Comparison of ENCODE assay signal across 8 cellular contexts in genomic region chr10:69318087-69318996, GRCh38. TPM values are rescaled to one million over a fixed set of nuclear protein-coding genes. Genes with fewer than 3 reads are reported as not detected.
DNase-seq lines count a peak whose midpoint lies in the region; ATAC-seq and TF ChIP-seq lines count a peak whose summit lies in the region.

No MANE protein-coding gene starts in this region.

- peak; percentile 83 for ATAC-seq in HG03159 (IDR thresholded peaks at IDR 0.05; ENCODE audit: unreplicated experiment)

- H3K27ac Mint-ChIP-seq in activated CD4-positive, alpha-beta T cell treated with anti-CD3 and anti-CD28 coated beads, Interleukin-2, amount 10 ng/mL, durations not matched to agents 7 days and 5 days: peak overlapping the region; percentile 97

- H3K4me3 Mint-ChIP-seq in activated CD4-positive, alpha-beta T cell treated with anti-CD3 and anti-CD28 coated beads, Interleukin-2, amount 10 ng/mL, durations not matched to agents 7 days and 5 days: peak overlapping the region; percentile 99

- TF ChIP-seq POLR2A in GM18951 (IDR thresholded peaks at IDR 0.05; ENCODE audit: extremely low read depth, insufficient read depth, insufficient read length): peak; percentile 70

- CTCF ChIA-PET in activated CD4-positive, alpha-beta T cell treated with anti-CD3 and anti-CD28 coated beads, Interleukin-2, amount 10 ng/mL, durations not matched to agents 7 days and 5 days (lab: Charles Lee): interaction anchor here (0.7 to 3.1 kb wide), 10 partner anchors 9 to 135 kb away, joined by 3 to 11 read pairs (median 4); no protein-coding TSS in a partner anchor

- no peak for TF ChIP-seq CTCF in liver (IDR thresholded peaks at IDR 0.05; ENCODE audit: low read depth, low read length, missing input control)

- H3K36me3 Mint-ChIP-seq in activated CD4-positive, alpha-beta T cell treated with anti-CD3 and anti-CD28 coated beads, Interleukin-2, amount 10 ng/mL, durations not matched to agents 7 days and 5 days (ENCODE audit: low read depth): peaks cover 19% of the 10 kb centered on the region

- peaks cover 4 to 23% (median 17%) of the 10 kb centered on the region in 4 donors for H3K4me1 ChIP-seq in liver (ENCODE audit: control insufficient read depth in 4 of 4, insufficient read depth in 4 of 4, low read length in 3 of 4)

- no peaks in the 10 kb centered on the region for H3K9me3 Mint-ChIP-seq in activated CD4-positive, alpha-beta T cell treated with anti-CD3 and anti-CD28 coated beads, Interleukin-2, amount 10 ng/mL, durations not matched to agents 7 days and 5 days

- no peaks in the 10 kb centered on the region for H3K9me3 ChIP-seq in liver (ENCODE audit: control insufficient read depth in 4 of 4, low read length in 3 of 4)

- H3K27ac ChIP-seq in liver (ENCODE audit: low read depth in 1 of 2, low read length in 2 of 2): peak overlapping the region; percentile 91

- TF ChIP-seq RAD21 in liver (IDR thresholded peaks at IDR 0.05): no peak

- H3K27me3 ChIP-seq in liver (ENCODE audit: control insufficient read depth in 4 of 4, insufficient read depth in 4 of 4, low read length in 3 of 4): peaks cover 0 to 7% (median 0%) of the 10 kb centered on the region in 4 donors

- peak overlapping the region; percentile 61 to 65 (median 64) for H3K4me3 ChIP-seq in liver (ENCODE audit: low read depth in 1 of 3, low read length in 3 of 3)

- H3K4me1 Mint-ChIP-seq in activated CD4-positive, alpha-beta T cell treated with anti-CD3 and anti-CD28 coated beads, Interleukin-2, amount 10 ng/mL, durations not matched to agents 7 days and 5 days: peaks cover 50% of the 10 kb centered on the region

- POLR2A ChIA-PET in activated CD4-positive, alpha-beta T cell treated with anti-CD3 and anti-CD28 coated beads, Interleukin-2, amount 10 ng/mL, durations not matched to agents 7 days and 5 days (lab: Charles Lee): interaction anchor here (1.3 kb wide), 1 partner anchor 9 kb away, joined by 4 read pairs; no protein-coding TSS in a partner anchor

- peak; percentile 92 for DNase-seq in Ammon's horn (ENCODE audit: low spot score)
- peak; percentile 78 for DNase-seq in NCI-H510A treated with DMSO at 0.1 percent for 48 hours (lab: John Stamatoyannopoulos, UW)
- DNase-seq in activated CD4-positive, alpha-beta T cell treated with anti-CD3 and anti-CD28 coated beads, Interleukin-2, amount 10 ng/mL, durations not matched to agents 7 days and 5 days: peak; percentile 92
- DNase-seq in dedifferentiated amniotic fluid mesenchymal stem cell (ENCODE audit: extremely low spot score): peak; percentile 72
- DNase-seq in stimulated activated CD4-positive, alpha-beta T cell treated with anti-CD3 and anti-CD28 coated beads, Interleukin-4, amount 100 ng/mL, for 24 hours: peak; percentile 90

- no peaks in the 10 kb centered on the region for H3K36me3 ChIP-seq in liver (ENCODE audit: control insufficient read depth in 4 of 4, insufficient read depth in 3 of 4, low read depth in 1 of 4, low read length in 3 of 4)

- peak overlapping the region; percentile 9 to 50 for H3K9ac ChIP-seq in liver (ENCODE audit: low read depth in 1 of 2, low read length in 2 of 2)

- 10% methylated on average over 108 of the region's 108 CpGs for WGBS in liver

- in situ Hi-C loops in GM18951 (cut with MboI; ENCODE audit: low sequenced_read_pairs, unreplicated experiment): no loop called here

- H3K27me3 Mint-ChIP-seq in activated CD4-positive, alpha-beta T cell treated with anti-CD3 and anti-CD28 coated beads, Interleukin-2, amount 10 ng/mL, durations not matched to agents 7 days and 5 days: no peaks in the 10 kb centered on the region

TF ChIP-seq in liver, 16 proteins besides CTCF, POLR2A, EP300 and RAD21:
- TF ChIP-seq HNF4G (IDR thresholded peaks at IDR 0.05): no peak
- no peak for TF ChIP-seq SP1 (IDR thresholded peaks at IDR 0.05)
- no peak for TF ChIP-seq GABPA (IDR thresholded peaks at IDR 0.05 in 1 of 2, conservative IDR thresholded peaks at IDR 0.05 in 1 of 2)
- TF ChIP-seq RXRA (IDR thresholded peaks at IDR 0.05): no peak
- no peak for TF ChIP-seq ZBTB33 (IDR thresholded peaks at IDR 0.05)
- no peak for TF ChIP-seq FOXA2 (IDR thresholded peaks at IDR 0.05)
- no peak for TF ChIP-seq TAF1 (conservative IDR thresholded peaks at IDR 0.05)
- no peak for TF ChIP-seq FOXA1 (IDR thresholded peaks at IDR 0.05)
- TF ChIP-seq YY1 (IDR thresholded peaks at IDR 0.05): no peak

RNA-seq across cellular contexts. Expression of gene HK1, which starts 40.0 kb away (rescaled TPM):
- 100 to 1,000 TPM; 126 to 127 TPM for total RNA-seq in activated CD4-positive, alpha-beta T cell treated with anti-CD3 and anti-CD28 coated beads, Interleukin-2, amount 10 ng/mL, durations not matched to agents 7 days and 5 days
- 100 to 1,000 TPM in 1 of 2 donors, 1 to 10 TPM in 1; 9.4 to 166 TPM for total RNA-seq in liver
- 1 to 10 TPM; 1.8 to 5.3 TPM for polyA plus RNA-seq in liver

Comparison
In these comparisons a context has a peak if more than half of its experiments do, and no peak if none do; other contexts are left out.
1. Peak in every context shown above with its lines: DNase-seq, ATAC-seq, H3K4me3 ChIP-seq and H3K27ac ChIP-seq.